28 cellular contexts compared by ENCODE assay signal in genomic region chr5:6308683-6309082, GRCh38.
A peak's percentile ranks its signal among the peaks of the same experiment; 100 is the strongest.
DNase-seq lines count a peak whose midpoint lies in the region; ATAC-seq, FAIRE-seq and TF ChIP-seq lines count a peak whose summit lies in the region.
"Had no signal": no experiment of that assay in that cellular context is flagged by ENCODE, and none has a peak within 500 bp of the region (broad histone marks: within the 10 kb centered on the region; RNA-seq: fewer than 3 reads in every experiment).

No MANE protein-coding gene starts in this region.

- H2BK120ac ChIP-seq in H1 (replicated peaks; ENCODE audit: low read depth, low read length) = no peak overlapping the region

- H2BK15ac ChIP-seq in H1 (ENCODE audit: low read length) = no peak overlapping the region

- H3K18ac ChIP-seq in H1 (ENCODE audit: extremely low read depth, low read length) = no peak overlapping the region

- FAIRE-seq in HTR-8/SVneo (lab: Jason Lieb, UNC) (peak; percentile 97), K562 (lab: Jason Lieb, UNC) (no peak), H1 (lab: Jason Lieb, UNC) (no peak)
- FAIRE-seq: A204.1, GM12878, GM12892, GM18507 had no signal

- H3K4me1 ChIP-seq in HEK293 (ENCODE audit: control insufficient read depth, insufficient read depth, low read length) (no peaks in the 10 kb centered on the region), K562 (replicated peaks in 1 of 2; ENCODE audit: control insufficient read depth in 2 of 2, insufficient read depth in 2 of 2, low read length in 2 of 2) (no peaks in the 10 kb centered on the region), H1 (replicated peaks in 1 of 4; ENCODE audit: control insufficient read depth in 3 of 4, insufficient read depth in 4 of 4, low read length in 3 of 4) (no peaks in the 10 kb centered on the region), smooth muscle cell (ENCODE audit: low read depth) (no peaks in the 10 kb centered on the region)
- H3K4me1 ChIP-seq: BLaER1 had no signal

- H3K23ac ChIP-seq in H1 (ENCODE audit: insufficient read length) = no peak overlapping the region

- H3K14ac ChIP-seq in H1 (ENCODE audit: insufficient read length) = no peak overlapping the region

- H3K79me2 ChIP-seq in K562 (ENCODE audit: control insufficient read depth, insufficient read depth, low read length) (no peaks in the 10 kb centered on the region), H1 (ENCODE audit: control insufficient read depth in 1 of 2, insufficient read depth in 2 of 2, low read length in 2 of 2) (no peaks in the 10 kb centered on the region), smooth muscle cell (ENCODE audit: low read depth) (no peaks in the 10 kb centered on the region)

- no peak overlapping the region for H3K4me2 ChIP-seq in K562 (ENCODE audit: insufficient read depth, low read length)
- no peak overlapping the region for H3K4me2 ChIP-seq in H1 (ENCODE audit: insufficient read depth in 1 of 2, low read depth in 2 of 2, low read length in 2 of 2)
- H3K4me2 ChIP-seq in smooth muscle cell = no peak overlapping the region
- H3K4me2 ChIP-seq: BLaER1 had no signal

- H4K91ac ChIP-seq in H1 (replicated peaks; ENCODE audit: insufficient read length, low read length) = no peak overlapping the region

- H3K27me3 ChIP-seq in K562 (ENCODE audit: control insufficient read depth in 2 of 2, insufficient read depth in 2 of 2, low read length in 2 of 2) (no peaks in the 10 kb centered on the region; a peak in 2 of 5 replicates), H1 (replicated peaks in 1 of 4; ENCODE audit: control insufficient read depth in 3 of 4, extremely low read depth in 1 of 4, insufficient read depth in 3 of 4, low read length in 3 of 4) (peaks cover 22 to 51% (median 33%) of the 10 kb centered on the region in 4 experiments), smooth muscle cell (ENCODE audit: low read depth) (peaks cover 5% of the 10 kb centered on the region)
- H3K27me3 ChIP-seq: BE2C, BLaER1 had no signal

- H2BK12ac ChIP-seq in H1 (ENCODE audit: low read depth, low read length) = no peak overlapping the region

- H3K9me3 ChIP-seq in HEK293 (ENCODE audit: control insufficient read depth, insufficient read depth, low read depth, low read length) (no peaks in the 10 kb centered on the region), K562 (replicated peaks; ENCODE audit: control insufficient read depth, insufficient read depth, low read depth, low read length) (no peaks in the 10 kb centered on the region), H1 (ENCODE audit: insufficient read depth in 2 of 2, low read depth in 1 of 2, low read length in 1 of 2) (no peaks in the 10 kb centered on the region), smooth muscle cell (replicated peaks; ENCODE audit: low read depth) (no peaks in the 10 kb centered on the region)
- H3K9me3 ChIP-seq: BE2C, BLaER1 had no signal

- H4K20me1 ChIP-seq in K562 (replicated peaks; ENCODE audit: control insufficient read depth, insufficient read depth, low read length) = 0 out of 2 replicates have a peak, but pooled peaks cover 4% of the 10 kb centered on the region
- H4K20me1 ChIP-seq in H1 (replicated peaks in 1 of 2; ENCODE audit: control insufficient read depth in 1 of 2, insufficient read depth in 2 of 2, low read length in 2 of 2) = peaks cover 0 to 6% of the 10 kb centered on the region in 2 experiments
- H4K20me1 ChIP-seq in smooth muscle cell (ENCODE audit: low read depth) = no peaks in the 10 kb centered on the region
- H4K20me1 ChIP-seq: BLaER1 had no signal

- in situ Hi-C loops in K562 (cut with MboI) = no loop called here

- no peak overlapping the region for H3K27ac ChIP-seq in HEK293 (ENCODE audit: extremely low read depth, low read depth, low read length)
- H3K27ac ChIP-seq in K562 (ENCODE audit: extremely low read depth, low read depth, low read length) = no peak overlapping the region
- H3K27ac ChIP-seq in H1 (ENCODE audit: low read depth, low read length) = no peak overlapping the region
- H3K27ac ChIP-seq in smooth muscle cell (ENCODE audit: low read depth) = no peak overlapping the region
- H3K27ac ChIP-seq: BLaER1 had no signal

- no peak overlapping the region for H2AFZ ChIP-seq in K562 (ENCODE audit: low read depth, low read length)
- H2AFZ ChIP-seq in H1 (ENCODE audit: low read length) = no peak overlapping the region
- H2AFZ ChIP-seq in smooth muscle cell (ENCODE audit: low read depth) = no peak overlapping the region

- H2BK5ac ChIP-seq in H1 (ENCODE audit: low read depth, low read length) = no peak overlapping the region

- no peak for DNase-seq in HTR-8/SVneo (ENCODE audit: insufficient read length, low spot score)
- DNase-seq in K562 (ENCODE audit: extremely low read depth in 1 of 4, low spot score in 3 of 4) = no peak
- no peak for DNase-seq in H1 (ENCODE audit: low read depth in 1 of 2, low spot score in 2 of 2)
- DNase-seq in islet precursor cell = no peak
- DNase-seq in NCI-H774 (lab: John Stamatoyannopoulos, UW) = no peak
- DNase-seq in activated CD8-positive, alpha-beta memory T cell treated with anti-CD3 and anti-CD28 coated beads, Interleukin-2, amount 50 U/mL, for 48 hours = no peak
- DNase-seq in smooth muscle cell (lab: John Stamatoyannopoulos, UW; ENCODE audit: unreplicated experiment) = no peak
- DNase-seq: 8988T; ACHN; BE2C; C1 segment of cervical spinal cord; CD4-positive, alpha-beta memory T cell; CD4-positive, CD25-positive, alpha-beta regulatory T cell; CD8-positive, alpha-beta memory T cell; COR-L47; DMS 273 treated with DMSO at 0.1 percent for 48 hours; DMS153; DMS53; DMS79; DND-41; EL; GDM1 had no signal

- H3K23me2 ChIP-seq in H1 (ENCODE audit: low read depth, low read length) = peaks cover 5% of the 10 kb centered on the region; the same call in 1 of the 2 replicates

- no peak overlapping the region for H2AK5ac ChIP-seq in H1 (ENCODE audit: low read depth, low read length)

- intact Hi-C loops in K562 (cut with micrococcal nuclease) = loop anchor here (10.0 kb wide), 1 partner anchor 266 kb away; no protein-coding TSS in a partner anchor

- WGBS in K562 (ENCODE audit: insufficient coverage, low coverage, missing lambda C conversion rate) = 0% methylated on average over 5 of the region's 5 CpGs
- WGBS in H1 (ENCODE audit: extremely low coverage in 1 of 2, insufficient coverage in 1 of 2, insufficient read length in 1 of 2, insufficient replicate concordance in 2 of 2, low coverage in 1 of 2, low lambda C conversion rate in 2 of 2, missing lambda C conversion rate in 1 of 2), 2 experiments = 86 to 100% methylated on average over 3 to 5 of the region's 5 CpGs
- WGBS in smooth muscle cell (ENCODE audit: low lambda C conversion rate) = 84% methylated on average over 5 of the region's 5 CpGs

- no peak overlapping the region for H4K5ac ChIP-seq in H1 (ENCODE audit: insufficient read length, low read depth, low read length)

- no peaks in the 10 kb centered on the region for H3F3A ChIP-seq in smooth muscle cell (ENCODE audit: low read depth)

- H3K4ac ChIP-seq in H1 (replicated peaks; ENCODE audit: insufficient read length, low read depth, low read length) = no peak overlapping the region

- no peak overlapping the region for H2BK20ac ChIP-seq in H1 (ENCODE audit: low read length)

- TF ChIP-seq CTCF in HEK293 (tag by site-specific recombination; IDR thresholded peaks at IDR 0.05) = no peak
- TF ChIP-seq CTCF in K562 (IDR thresholded peaks at IDR 0.05 in 2 of 3, conservative IDR thresholded peaks at IDR 0.05 in 1 of 3; ENCODE audit: insufficient read depth in 2 of 3, low read depth in 1 of 3, low read length in 3 of 3) = no peak
- no peak for TF ChIP-seq CTCF in H1 (IDR thresholded peaks at IDR 0.05; ENCODE audit: control extremely low read depth in 1 of 3, insufficient read depth in 1 of 3, low read depth in 1 of 3, low read length in 3 of 3)
- TF ChIP-seq CTCF in smooth muscle cell (IDR thresholded peaks at IDR 0.05; ENCODE audit: borderline replicate concordance, insufficient read depth, poor library complexity, severe bottlenecking) = no peak

- no peak for ATAC-seq in K562
- ATAC-seq: GM12878 had no signal

- TF ChIP-seq EP300 in K562 (IDR thresholded peaks at IDR 0.05; ENCODE audit: low read length) (no peak), H1 (IDR thresholded peaks at IDR 0.05; ENCODE audit: borderline replicate concordance in 1 of 2, low read depth in 2 of 2, low read length in 2 of 2) (no peak)

- H3K4me3 ChIP-seq in HEK293 (ENCODE audit: low read depth, low read length) (no peak overlapping the region), K562 (no peak overlapping the region), H1 (ENCODE audit: extremely low read depth in 1 of 4, insufficient read depth in 2 of 4, low read depth in 3 of 4, low read length in 4 of 4) (no peak overlapping the region), smooth muscle cell (no peak overlapping the region)
- H3K4me3 ChIP-seq: BLaER1, GM12878 had no signal

- no TSS peak for BruUV-seq in K562 (replicated peaks; lab: Mats Ljungman, UMichigan)

- no peak overlapping the region for H4K8ac ChIP-seq in H1 (ENCODE audit: extremely low read depth, insufficient read depth, low read length)

- H3K79me1 ChIP-seq in H1 (ENCODE audit: low read depth, low read length) = no peaks in the 10 kb centered on the region

- H3K56ac ChIP-seq in H1 (replicated peaks; ENCODE audit: insufficient read length, low read depth, low read length) = peak overlapping the region; percentile 27

- H3K36me3 ChIP-seq in HEK293 (ENCODE audit: control insufficient read depth in 2 of 2, insufficient read depth in 1 of 2, low read length in 2 of 2) (no peaks in the 10 kb centered on the region), K562 (ENCODE audit: control insufficient read depth, insufficient read depth, low read length) (no peaks in the 10 kb centered on the region), H1 (ENCODE audit: control insufficient read depth in 2 of 4, insufficient read depth in 4 of 4, low read length in 3 of 4) (no peaks in the 10 kb centered on the region), smooth muscle cell (ENCODE audit: low read depth) (no peaks in the 10 kb centered on the region)
- H3K36me3 ChIP-seq: BE2C, BLaER1 had no signal

- no peak for TF ChIP-seq POLR2A in K562 (conservative IDR thresholded peaks at IDR 0.05)
- TF ChIP-seq POLR2A in H1 (IDR thresholded peaks at IDR 0.05; ENCODE audit: control extremely low read depth in 1 of 2, low read depth in 2 of 2, low read length in 2 of 2) = no peak

- TF ChIP-seq RAD21 in K562 (CRISPR knock-in tag; conservative IDR thresholded peaks at IDR 0.05 in 1 of 2, IDR thresholded peaks at IDR 0.05 in 1 of 2) (no peak), H1 (IDR thresholded peaks at IDR 0.05 in 1 of 2, conservative IDR thresholded peaks at IDR 0.05 in 1 of 2; ENCODE audit: low read depth in 2 of 2, low read length in 2 of 2) (no peak)

- POLR2A ChIA-PET in HEK293 (lab: Yijun Ruan, JAX) (no interaction called here), K562 (lab: Yijun Ruan, JAX) (no interaction called here), H1 (lab: Charles Lee; ENCODE audit: partially characterized antibody) (no interaction called here)

- no peaks in the 10 kb centered on the region for H3K9me1 ChIP-seq in K562 (ENCODE audit: control insufficient read depth, insufficient read depth, low read length)

- CTCF ChIA-PET in HEK293 (lab: Yijun Ruan, JAX) = interaction anchor here (0.6 kb wide), 1 partner anchor 27 kb away, joined by 3 read pairs; no protein-coding TSS in a partner anchor
- CTCF ChIA-PET in K562 (lab: Yijun Ruan, JAX; ENCODE audit: low intra/inter-chr PET ratio) = no interaction called here
- CTCF ChIA-PET in H1 (lab: Charles Lee; ENCODE audit: partially characterized antibody) = no interaction called here

- H3K9ac ChIP-seq in K562 (ENCODE audit: insufficient read depth in 1 of 2, low read depth in 2 of 2, low read length in 2 of 2) (no peak overlapping the region), H1 (replicated peaks in 1 of 4; ENCODE audit: extremely low read depth in 1 of 4, low read depth in 3 of 4, low read length in 3 of 4) (no peak overlapping the region), smooth muscle cell (ENCODE audit: low read depth) (no peak overlapping the region)
- H3K9ac ChIP-seq: BLaER1 had no signal

Comparison
In these comparisons a context has a peak if more than half of its experiments do, and no peak if none do; other contexts are left out.
1. Of the 44 proteins assayed by ChIP-seq in both K562 and HEK293: peak only in K562: none; only in HEK293: ATF2, ZBTB26 and ZNF707; in both: none; in neither: 41.